9 cellular contexts compared by ENCODE assay signal in genomic region chrX:149939271-149940014, GRCh38. TPM values are rescaled to one million over a fixed set of nuclear protein-coding genes. Genes with fewer than 3 reads are reported as not detected.
A peak's percentile ranks its signal among the peaks of the same experiment; 100 is the strongest.
DNase-seq lines count a peak whose midpoint lies in the region; ATAC-seq and TF ChIP-seq lines count a peak whose summit lies in the region.
"Had no signal": no experiment of that assay in that cellular context is flagged by ENCODE, and none has a peak within 500 bp of the region (broad histone marks: within the 10 kb centered on the region; RNA-seq: fewer than 3 reads in every experiment).

No MANE protein-coding gene starts in this region.

- H3K36me3 Mint-ChIP-seq in T-helper 1 cell treated with Interleukin-12 subunit alpha and Interleukin-12 subunit beta and Interleukin-4 antibody, amounts not matched to agents 30 μg/mL and 1 μg/mL, for 36 hours (ENCODE audit: low read depth), result peaks cover 2% of the 10 kb centered on the region

- intact Hi-C loops in left ventricle myocardium superior (cut with micrococcal nuclease), result no loop called here
- intact Hi-C loops in prostate gland (cut with DNase I), result no loop called here

- TF ChIP-seq CTCF in prostate gland (IDR thresholded peaks at IDR 0.05), result no peak
- TF ChIP-seq CTCF in upper lobe of left lung (IDR thresholded peaks at IDR 0.05), result no peak

- ATAC-seq in HG02623 (IDR thresholded peaks at IDR 0.05; ENCODE audit: unreplicated experiment), result peak; percentile 14
- ATAC-seq in left ventricle myocardium superior, result peak; percentile 64
- peak; percentile 75 to 88 for ATAC-seq in upper lobe of left lung (ENCODE audit: low FRiP score in 2 of 2)

- H3K4me1 ChIP-seq in prostate gland (replicated peaks), result no peaks in the 10 kb centered on the region
- H3K4me1 ChIP-seq in upper lobe of left lung, result peaks cover 0 to 7% (median 6%) of the 10 kb centered on the region in 4 donors

- TF ChIP-seq POLR2A in prostate gland (IDR thresholded peaks at IDR 0.05), result no peak
- peak in 1 of 4 donors; percentile 37 for TF ChIP-seq POLR2A in upper lobe of left lung (IDR thresholded peaks at IDR 0.05)

- H3K4me1 Mint-ChIP-seq in T-helper 1 cell treated with Interleukin-12 subunit alpha and Interleukin-12 subunit beta and Interleukin-4 antibody, amounts not matched to agents 30 μg/mL and 1 μg/mL, for 36 hours (ENCODE audit: low read depth), result peaks cover 5% of the 10 kb centered on the region

- H3K4me3 Mint-ChIP-seq in T-helper 1 cell treated with Interleukin-12 subunit alpha and Interleukin-12 subunit beta and Interleukin-4 antibody, amounts not matched to agents 30 μg/mL and 1 μg/mL, for 36 hours, result peak overlapping the region; percentile 90

- TF ChIP-seq EP300 in upper lobe of left lung (IDR thresholded peaks at IDR 0.05), result no peak

- H3K36me3 ChIP-seq in prostate gland (no peaks in the 10 kb centered on the region), upper lobe of left lung (no peaks in the 10 kb centered on the region)

- H3K27ac Mint-ChIP-seq in T-helper 1 cell treated with Interleukin-12 subunit alpha and Interleukin-12 subunit beta and Interleukin-4 antibody, amounts not matched to agents 30 μg/mL and 1 μg/mL, for 36 hours, result peak overlapping the region; percentile 98

- no peaks in the 10 kb centered on the region for H3K9me3 Mint-ChIP-seq in T-helper 1 cell treated with Interleukin-12 subunit alpha and Interleukin-12 subunit beta and Interleukin-4 antibody, amounts not matched to agents 30 μg/mL and 1 μg/mL, for 36 hours

- H3K27ac ChIP-seq in prostate gland, result peak overlapping the region; percentile 92 to 93
- H3K27ac ChIP-seq in upper lobe of left lung, result peak overlapping the region; percentile 88 to 98 (median 92)

- H3K4me3 ChIP-seq in prostate gland (peak overlapping the region; percentile 37 to 41), upper lobe of left lung (peak overlapping the region; percentile 38 to 85 (median 62))

- 1% methylated on average over 32 of the region's 48 CpGs for WGBS in prostate gland
- WGBS in upper lobe of left lung, 2 donors, result 0 to 34% methylated on average over 9 to 33 of the region's 48 CpGs

- H3K27me3 ChIP-seq in prostate gland (replicated peaks; ENCODE audit: insufficient read depth), result no peaks in the 10 kb centered on the region
- H3K27me3 ChIP-seq in upper lobe of left lung, result no peaks in the 10 kb centered on the region

- H3K27me3 Mint-ChIP-seq in T-helper 1 cell treated with Interleukin-12 subunit alpha and Interleukin-12 subunit beta and Interleukin-4 antibody, amounts not matched to agents 30 μg/mL and 1 μg/mL, for 36 hours (ENCODE audit: low read depth), result no peaks in the 10 kb centered on the region

- H3K9me3 ChIP-seq in prostate gland, result no peaks in the 10 kb centered on the region
- H3K9me3 ChIP-seq in upper lobe of left lung, result no peaks in the 10 kb centered on the region

- DNase-seq in DMS79 (lab: John Stamatoyannopoulos, UW) (peak; percentile 71), NCI-H146 (lab: John Stamatoyannopoulos, UW) (peak; percentile 94), amniotic stem cell (lab: John Stamatoyannopoulos, UW) (peak; percentile 77), left ventricle myocardium superior (peak; percentile 96), prostate gland (ENCODE audit: low spot score) (peak; percentile 90), upper lobe of left lung (peak; percentile 96 to 98)

RNA-seq across cellular contexts. Expression of gene EOLA2, which starts 1.2 kb away (rescaled TPM):
- total RNA-seq in left ventricle myocardium superior, result 24.2 TPM
- 10 to 100 TPM; 30.2 to 32.0 TPM for total RNA-seq in prostate gland
- 10 to 100 TPM; 24.5 to 56.6 (median 33.4) TPM for total RNA-seq in upper lobe of left lung

RNA-seq across cellular contexts. Expression of gene HSFX4, which starts 10.1 kb away (rescaled TPM):
- total RNA-seq in left ventricle myocardium superior (not detected), prostate gland (not detected), upper lobe of left lung (not detected)
- total RNA-seq: subcutaneous adipose tissue had no signal

RNA-seq across cellular contexts. Expression of gene MAGEA8, which starts 58.5 kb away (rescaled TPM):
- total RNA-seq in left ventricle myocardium superior (not detected), prostate gland (1 to 10 TPM in 1 of 2 donors, not detected in 1; 1.0 TPM), upper lobe of left lung (not detected)
- total RNA-seq: subcutaneous adipose tissue had no signal

Comparison
In these comparisons a context has a peak if more than half of its experiments do, and no peak if none do; other contexts are left out.
1. Peak in every context shown above with its lines: DNase-seq, ATAC-seq, H3K4me3 ChIP-seq and H3K27ac ChIP-seq.
2. ATAC-seq: peak in every context shown above with its lines; median percentile 82 in upper lobe of left lung; 64 in left ventricle myocardium superior; 14 in HG02623.